ENCODE assay signal across 1 cellular context in the genomic region with DNA sequence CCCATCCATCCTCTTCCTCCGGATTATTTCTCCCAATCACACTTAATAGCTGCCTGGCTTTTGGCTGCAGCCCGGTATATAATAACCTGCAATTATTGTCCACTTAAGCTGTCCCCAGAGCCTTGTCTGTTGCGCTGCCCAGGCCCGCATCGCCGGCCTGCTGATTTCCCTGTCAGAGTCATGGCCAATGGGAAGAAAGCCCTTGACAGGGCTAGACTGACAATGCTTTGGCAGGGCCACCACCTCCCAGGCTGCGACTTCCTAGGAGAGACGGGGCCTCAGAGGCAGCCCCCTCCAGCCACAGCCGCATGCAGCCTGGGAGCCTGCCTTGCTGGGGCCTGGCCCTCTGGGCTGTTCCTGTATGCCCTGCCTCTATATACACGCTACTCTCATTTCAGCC.
TF ChIP-seq lines count a peak whose summit lies in the region.

No MANE protein-coding gene starts in this region.

TF ChIP-seq in H1, 55 proteins besides CTCF, POLR2A, EP300 and RAD21 (continued from another document):
- TF ChIP-seq, protein P1, sequence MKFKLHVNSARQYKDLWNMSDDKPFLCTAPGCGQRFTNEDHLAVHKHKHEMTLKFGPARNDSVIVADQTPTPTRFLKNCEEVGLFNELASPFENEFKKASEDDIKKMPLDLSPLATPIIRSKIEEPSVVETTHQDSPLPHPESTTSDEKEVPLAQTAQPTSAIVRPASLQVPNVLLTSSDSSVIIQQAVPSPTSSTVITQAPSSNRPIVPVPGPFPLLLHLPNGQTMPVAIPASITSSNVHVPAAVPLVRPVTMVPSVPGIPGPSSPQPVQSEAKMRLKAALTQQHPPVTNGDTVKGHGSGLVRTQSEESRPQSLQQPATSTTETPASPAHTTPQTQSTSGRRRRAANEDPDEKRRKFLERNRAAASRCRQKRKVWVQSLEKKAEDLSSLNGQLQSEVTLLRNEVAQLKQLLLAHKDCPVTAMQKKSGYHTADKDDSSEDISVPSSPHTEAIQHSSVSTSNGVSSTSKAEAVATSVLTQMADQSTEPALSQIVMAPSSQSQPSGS (IDR thresholded peaks at IDR 0.05; ENCODE audit: low read length), result no peak
- TF ChIP-seq, protein P2, sequence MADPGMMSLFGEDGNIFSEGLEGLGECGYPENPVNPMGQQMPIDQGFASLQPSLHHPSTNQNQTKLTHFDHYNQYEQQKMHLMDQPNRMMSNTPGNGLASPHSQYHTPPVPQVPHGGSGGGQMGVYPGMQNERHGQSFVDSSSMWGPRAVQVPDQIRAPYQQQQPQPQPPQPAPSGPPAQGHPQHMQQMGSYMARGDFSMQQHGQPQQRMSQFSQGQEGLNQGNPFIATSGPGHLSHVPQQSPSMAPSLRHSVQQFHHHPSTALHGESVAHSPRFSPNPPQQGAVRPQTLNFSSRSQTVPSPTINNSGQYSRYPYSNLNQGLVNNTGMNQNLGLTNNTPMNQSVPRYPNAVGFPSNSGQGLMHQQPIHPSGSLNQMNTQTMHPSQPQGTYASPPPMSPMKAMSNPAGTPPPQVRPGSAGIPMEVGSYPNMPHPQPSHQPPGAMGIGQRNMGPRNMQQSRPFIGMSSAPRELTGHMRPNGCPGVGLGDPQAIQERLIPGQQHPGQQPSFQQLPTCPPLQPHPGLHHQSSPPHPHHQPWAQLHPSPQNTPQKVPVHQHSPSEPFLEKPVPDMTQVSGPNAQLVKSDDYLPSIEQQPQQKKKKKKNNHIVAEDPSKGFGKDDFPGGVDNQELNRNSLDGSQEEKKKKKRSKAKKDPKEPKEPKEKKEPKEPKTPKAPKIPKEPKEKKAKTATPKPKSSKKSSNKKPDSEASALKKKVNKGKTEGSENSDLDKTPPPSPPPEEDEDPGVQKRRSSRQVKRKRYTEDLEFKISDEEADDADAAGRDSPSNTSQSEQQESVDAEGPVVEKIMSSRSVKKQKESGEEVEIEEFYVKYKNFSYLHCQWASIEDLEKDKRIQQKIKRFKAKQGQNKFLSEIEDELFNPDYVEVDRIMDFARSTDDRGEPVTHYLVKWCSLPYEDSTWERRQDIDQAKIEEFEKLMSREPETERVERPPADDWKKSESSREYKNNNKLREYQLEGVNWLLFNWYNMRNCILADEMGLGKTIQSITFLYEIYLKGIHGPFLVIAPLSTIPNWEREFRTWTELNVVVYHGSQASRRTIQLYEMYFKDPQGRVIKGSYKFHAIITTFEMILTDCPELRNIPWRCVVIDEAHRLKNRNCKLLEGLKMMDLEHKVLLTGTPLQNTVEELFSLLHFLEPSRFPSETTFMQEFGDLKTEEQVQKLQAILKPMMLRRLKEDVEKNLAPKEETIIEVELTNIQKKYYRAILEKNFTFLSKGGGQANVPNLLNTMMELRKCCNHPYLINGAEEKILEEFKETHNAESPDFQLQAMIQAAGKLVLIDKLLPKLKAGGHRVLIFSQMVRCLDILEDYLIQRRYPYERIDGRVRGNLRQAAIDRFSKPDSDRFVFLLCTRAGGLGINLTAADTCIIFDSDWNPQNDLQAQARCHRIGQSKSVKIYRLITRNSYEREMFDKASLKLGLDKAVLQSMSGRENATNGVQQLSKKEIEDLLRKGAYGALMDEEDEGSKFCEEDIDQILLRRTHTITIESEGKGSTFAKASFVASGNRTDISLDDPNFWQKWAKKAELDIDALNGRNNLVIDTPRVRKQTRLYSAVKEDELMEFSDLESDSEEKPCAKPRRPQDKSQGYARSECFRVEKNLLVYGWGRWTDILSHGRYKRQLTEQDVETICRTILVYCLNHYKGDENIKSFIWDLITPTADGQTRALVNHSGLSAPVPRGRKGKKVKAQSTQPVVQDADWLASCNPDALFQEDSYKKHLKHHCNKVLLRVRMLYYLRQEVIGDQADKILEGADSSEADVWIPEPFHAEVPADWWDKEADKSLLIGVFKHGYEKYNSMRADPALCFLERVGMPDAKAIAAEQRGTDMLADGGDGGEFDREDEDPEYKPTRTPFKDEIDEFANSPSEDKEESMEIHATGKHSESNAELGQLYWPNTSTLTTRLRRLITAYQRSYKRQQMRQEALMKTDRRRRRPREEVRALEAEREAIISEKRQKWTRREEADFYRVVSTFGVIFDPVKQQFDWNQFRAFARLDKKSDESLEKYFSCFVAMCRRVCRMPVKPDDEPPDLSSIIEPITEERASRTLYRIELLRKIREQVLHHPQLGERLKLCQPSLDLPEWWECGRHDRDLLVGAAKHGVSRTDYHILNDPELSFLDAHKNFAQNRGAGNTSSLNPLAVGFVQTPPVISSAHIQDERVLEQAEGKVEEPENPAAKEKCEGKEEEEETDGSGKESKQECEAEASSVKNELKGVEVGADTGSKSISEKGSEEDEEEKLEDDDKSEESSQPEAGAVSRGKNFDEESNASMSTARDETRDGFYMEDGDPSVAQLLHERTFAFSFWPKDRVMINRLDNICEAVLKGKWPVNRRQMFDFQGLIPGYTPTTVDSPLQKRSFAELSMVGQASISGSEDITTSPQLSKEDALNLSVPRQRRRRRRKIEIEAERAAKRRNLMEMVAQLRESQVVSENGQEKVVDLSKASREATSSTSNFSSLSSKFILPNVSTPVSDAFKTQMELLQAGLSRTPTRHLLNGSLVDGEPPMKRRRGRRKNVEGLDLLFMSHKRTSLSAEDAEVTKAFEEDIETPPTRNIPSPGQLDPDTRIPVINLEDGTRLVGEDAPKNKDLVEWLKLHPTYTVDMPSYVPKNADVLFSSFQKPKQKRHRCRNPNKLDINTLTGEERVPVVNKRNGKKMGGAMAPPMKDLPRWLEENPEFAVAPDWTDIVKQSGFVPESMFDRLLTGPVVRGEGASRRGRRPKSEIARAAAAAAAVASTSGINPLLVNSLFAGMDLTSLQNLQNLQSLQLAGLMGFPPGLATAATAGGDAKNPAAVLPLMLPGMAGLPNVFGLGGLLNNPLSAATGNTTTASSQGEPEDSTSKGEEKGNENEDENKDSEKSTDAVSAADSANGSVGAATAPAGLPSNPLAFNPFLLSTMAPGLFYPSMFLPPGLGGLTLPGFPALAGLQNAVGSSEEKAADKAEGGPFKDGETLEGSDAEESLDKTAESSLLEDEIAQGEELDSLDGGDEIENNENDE (IDR thresholded peaks at IDR 0.05; ENCODE audit: insufficient replicate concordance, low read length), result no peak
- no peak for TF ChIP-seq GABPA (IDR thresholded peaks at IDR 0.05; ENCODE audit: borderline replicate concordance, insufficient read depth, low read length)
